In the genomic region with DNA sequence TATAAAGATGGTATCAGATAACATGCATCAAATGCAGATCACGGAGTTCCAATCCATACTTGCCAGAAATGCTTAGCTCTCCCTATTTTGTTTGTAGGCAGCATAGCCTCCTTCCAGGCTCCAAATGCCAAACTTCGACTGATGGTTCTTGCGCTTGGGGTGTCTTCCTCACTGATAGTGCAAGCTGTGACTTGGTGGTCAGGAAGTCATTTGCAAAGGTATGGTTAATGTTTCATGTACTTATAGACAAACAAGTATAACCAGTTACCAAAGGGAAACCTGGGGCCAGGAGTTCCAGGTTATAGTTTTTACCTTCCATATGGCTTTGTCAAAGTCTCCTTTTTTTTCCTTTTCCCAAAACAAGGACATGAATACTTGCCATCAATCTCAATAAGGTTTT, we compare ENCODE assay signal across 22 cellular contexts. TPM values are rescaled to one million over a fixed set of nuclear protein-coding genes. Genes with fewer than 3 reads are reported as not detected.
DNase-seq lines count a peak whose midpoint lies in the region; ATAC-seq, FAIRE-seq and TF ChIP-seq lines count a peak whose summit lies in the region.
"Had no signal": no experiment of that assay in that cellular context is flagged by ENCODE, and none has a peak within 500 bp of the region (broad histone marks: within the 10 kb centered on the region; RNA-seq: fewer than 3 reads in every experiment).

No MANE protein-coding gene starts in this region.

- H3K27me3 ChIP-seq in bronchial epithelial cell (ENCODE audit: control insufficient read depth, insufficient read depth, low read length): no peaks in the 10 kb centered on the region
- H3K27me3 ChIP-seq in esophagus muscularis mucosa: peaks cover 0 to 20% (median 1%) of the 10 kb centered on the region in 4 donors
- H3K27me3 ChIP-seq: BLaER1 had no signal

- intact Hi-C loops in esophagus muscularis mucosa (cut with DNase I) (no loop called here), mucosa of descending colon (cut with DNase I, micrococcal nuclease) (no loop called here), kidney (cut with DNase I) (no loop called here)

- H3K36me3 ChIP-seq in bronchial epithelial cell (ENCODE audit: control insufficient read depth, insufficient read depth, low read length): no peaks in the 10 kb centered on the region
- H3K36me3 ChIP-seq in esophagus muscularis mucosa: no peaks in the 10 kb centered on the region
- H3K36me3 ChIP-seq in mucosa of descending colon (ENCODE audit: low read depth): no peaks in the 10 kb centered on the region
- H3K36me3 ChIP-seq in kidney (ENCODE audit: control insufficient read depth in 1 of 2, insufficient read depth in 2 of 2, low read length in 2 of 2): no peaks in the 10 kb centered on the region
- H3K36me3 ChIP-seq: BLaER1 had no signal

- no peak overlapping the region for H3K9ac ChIP-seq in kidney (ENCODE audit: low read length in 2 of 2)
- H3K9ac ChIP-seq: BLaER1 had no signal

- ATAC-seq in mucosa of descending colon: peak; percentile 42
- ATAC-seq: GM12878 had no signal

- peak; percentile 29 for DNase-seq in HPDE6-E6E7 (ENCODE audit: extremely low spot score)
- DNase-seq in bronchial epithelial cell (ENCODE audit: low read depth): peak; percentile 55
- DNase-seq in esophagus muscularis mucosa (ENCODE audit: extremely low spot score): peak; percentile 66
- DNase-seq in mucosa of descending colon: peak in 2 of 3 donors; percentile 13 to 30
- no peak for DNase-seq in kidney
- no peak for DNase-seq in GM19238 (ENCODE audit: insufficient read length, low spot score)
- DNase-seq in stimulated activated CD4-positive, alpha-beta T cell treated with anti-CD3 and anti-CD28 coated beads, Interleukin-2, amount 100 ng/mL, for 24 hours: no peak
- DNase-seq: 8988T; CD4-positive, alpha-beta memory T cell; DMS153; DND-41; EL; H9 had no signal

- no peaks in the 10 kb centered on the region for H3K9me3 ChIP-seq in esophagus muscularis mucosa
- no peaks in the 10 kb centered on the region for H3K9me3 ChIP-seq in mucosa of descending colon
- no peaks in the 10 kb centered on the region for H3K9me3 ChIP-seq in kidney (ENCODE audit: control insufficient read depth in 1 of 2, low read length in 2 of 2)

- TF ChIP-seq EP300 in esophagus muscularis mucosa (IDR thresholded peaks at IDR 0.05): no peak

- H3K27ac ChIP-seq in esophagus muscularis mucosa (replicated peaks in 1 of 4) (no peak overlapping the region), kidney (ENCODE audit: low read depth in 2 of 2, low read length in 2 of 2) (no peak overlapping the region)
- H3K27ac ChIP-seq: BLaER1 had no signal

- H3K4me3 ChIP-seq in bronchial epithelial cell (ENCODE audit: low read depth, low read length) (no peak overlapping the region), esophagus muscularis mucosa (no peak overlapping the region), mucosa of descending colon (no peak overlapping the region), kidney (ENCODE audit: low read length in 2 of 2) (no peak overlapping the region)
- H3K4me3 ChIP-seq: BLaER1, GM12878 had no signal

- WGBS in esophagus muscularis mucosa: 83% methylated on average over 3 of the region's 3 CpGs

- no peak for TF ChIP-seq CTCF in bronchial epithelial cell (IDR thresholded peaks at IDR 0.05; ENCODE audit: insufficient read depth, low read length, severe bottlenecking)
- TF ChIP-seq CTCF in esophagus muscularis mucosa (IDR thresholded peaks at IDR 0.05): no peak
- TF ChIP-seq CTCF in mucosa of descending colon (IDR thresholded peaks at IDR 0.05): no peak
- TF ChIP-seq CTCF in kidney (IDR thresholded peaks at IDR 0.05; ENCODE audit: borderline replicate concordance, extremely low read depth, insufficient read depth): no peak

- no peak for TF ChIP-seq POLR2A in esophagus muscularis mucosa (IDR thresholded peaks at IDR 0.05; ENCODE audit: low read depth)

- peaks cover 0 to 2% (median 0%) of the 10 kb centered on the region in 4 donors for H3K4me1 ChIP-seq in esophagus muscularis mucosa
- peaks cover 5% of the 10 kb centered on the region for H3K4me1 ChIP-seq in mucosa of descending colon (ENCODE audit: low read depth)
- H3K4me1 ChIP-seq in kidney (ENCODE audit: control insufficient read depth in 1 of 2, insufficient read depth in 1 of 2, low read depth in 1 of 2, low read length in 2 of 2): no peaks in the 10 kb centered on the region
- H3K4me1 ChIP-seq: BLaER1 had no signal

- FAIRE-seq in bronchial epithelial cell (lab: Jason Lieb, UNC) (no peak), kidney (lab: Jason Lieb, UNC) (no peak)
- FAIRE-seq: GM12878, GM19239, H1 had no signal

RNA-seq across cellular contexts. Expression of a gene that starts 5.3 kb away (rescaled TPM):
- total RNA-seq in bronchial epithelial cell (3.7 and 28.3 TPM in 2 replicates), esophagus muscularis mucosa (not detected), mucosa of descending colon (10 to 100 TPM; 18.3 to 39.8 (median 28.0) TPM), kidney (2.4 TPM)
- 15.8 TPM for polyA plus RNA-seq in kidney (ENCODE audit: insufficient read depth, low read depth, low replicate concordance)
- total RNA-seq: A673; CD4-positive, alpha-beta memory T cell; G401; GM12878; H1; H9; HT-29 had no signal
- polyA plus RNA-seq: AG04450; CD14-positive monocyte; CD4-positive, alpha-beta memory T cell; GM12878; H1 had no signal

Comparison
In these comparisons a context has a peak if more than half of its experiments do, and no peak if none do; other contexts are left out.
1. DNase-seq: peak in HPDE6-E6E7 (single experiment), bronchial epithelial cell (single experiment), esophagus muscularis mucosa (single experiment) and mucosa of descending colon (2 of 3); none in kidney (single experiment), GM19238 (single experiment) and stimulated activated CD4-positive, alpha-beta T cell treated with anti-CD3 and anti-CD28 coated beads, Interleukin-2, amount 100 ng/mL, for 24 hours (0 of 2).